ENCODE assay signal across 8 cellular contexts in genomic region chr15:90286678-90287077, GRCh38. TPM values are rescaled to one million over a fixed set of nuclear protein-coding genes. Genes with fewer than 3 reads are reported as not detected.
DNase-seq lines count a peak whose midpoint lies in the region; ATAC-seq, FAIRE-seq and TF ChIP-seq lines count a peak whose summit lies in the region.

No MANE protein-coding gene starts in this region.

- FAIRE-seq in RCC 7860 (lab: Jason Lieb, UNC): peak; percentile 44

- DNase-seq in AG04450 (ENCODE audit: low read depth, low spot score) (no peak), RCC 7860 (ENCODE audit: low spot score) (peak; percentile 22), cardiac fibroblast (ENCODE audit: low read depth in 2 of 2) (peak; percentile 38 to 66), KG1 (lab: John Stamatoyannopoulos, UW) (no peak)

- POLR2A ChIA-PET in AG04450 (lab: Yijun Ruan, JAX): no interaction called here

- TF ChIP-seq CTCF in AG04450 (IDR thresholded peaks at IDR 0.05; ENCODE audit: low read depth, low read length) (peak; percentile 34), GM12874 (IDR thresholded peaks at IDR 0.05; ENCODE audit: insufficient read depth, low read depth, low read length) (peak; percentile 48), cardiac fibroblast (IDR thresholded peaks at IDR 0.05; ENCODE audit: low read depth, low read length) (no peak), nephron (IDR thresholded peaks at IDR 0.05; ENCODE audit: unreplicated experiment in 3 of 3) (peak; percentile 29 to 42 (median 34))

- no peaks in the 10 kb centered on the region for H3K27me3 ChIP-seq in AG04450 (ENCODE audit: control insufficient read depth, insufficient read depth, low read length)

- ATAC-seq in GM19035 (IDR thresholded peaks at IDR 0.05; ENCODE audit: unreplicated experiment): no peak
- no peak for ATAC-seq in HG02973 (IDR thresholded peaks at IDR 0.05; ENCODE audit: unreplicated experiment)

- H3K4me3 ChIP-seq in AG04450 (ENCODE audit: low read depth, low read length) (no peak overlapping the region), cardiac fibroblast (replicated peaks in 1 of 2; ENCODE audit: low read depth in 2 of 2, low read length in 2 of 2) (no peak overlapping the region)

- no peaks in the 10 kb centered on the region for H3K9me3 Mint-ChIP-seq in nephron

- no peaks in the 10 kb centered on the region for H3K27me3 Mint-ChIP-seq in nephron (ENCODE audit: low read depth)

- CTCF ChIA-PET in AG04450 (lab: Charles Lee): interaction anchor here (1.3 to 1.6 kb wide), 3 partner anchors 10 to 33 kb away, joined by 3 to 6 read pairs (median 4); no protein-coding TSS in a partner anchor

- H3K36me3 Mint-ChIP-seq in nephron (ENCODE audit: low read depth): peaks cover 3% of the 10 kb centered on the region

- H3K27ac Mint-ChIP-seq in nephron: no peak overlapping the region

- H3K9me3 ChIP-seq in AG04450 (ENCODE audit: control insufficient read depth, insufficient read depth, low read length): no peaks in the 10 kb centered on the region

- no peak overlapping the region for H3K27ac ChIP-seq in AG04450 (ENCODE audit: low read depth, low read length)

- peaks cover 4% of the 10 kb centered on the region for H3K4me1 Mint-ChIP-seq in nephron

- no peak overlapping the region for H3K4me3 Mint-ChIP-seq in nephron

RNA-seq across cellular contexts. Expression of gene NGRN, which starts 21.2 kb away (rescaled TPM):
- 77.6 and 81.8 TPM in 2 replicates for polyA plus RNA-seq in AG04450 (2011; rRNA removed)
- 29.8 and 31.7 TPM in 2 replicates for polyA minus RNA-seq in AG04450 (2011; rRNA and poly(A)+ RNA removed)

RNA-seq across cellular contexts. Expression of gene TTLL13, which starts 37.3 kb away (rescaled TPM):
- 0.04 and 0.07 TPM in 2 replicates for polyA plus RNA-seq in AG04450 (2011; rRNA removed)
- not detected in 2 replicates for polyA minus RNA-seq in AG04450 (2011; rRNA and poly(A)+ RNA removed)

RNA-seq across cellular contexts. Expression of gene GDPGP1, which starts 52.7 kb away (rescaled TPM):
- 2.7 and 2.8 TPM in 2 replicates for polyA plus RNA-seq in AG04450 (2011; rRNA removed)
- 8.4 and 16.3 TPM in 2 replicates for polyA minus RNA-seq in AG04450 (2011; rRNA and poly(A)+ RNA removed)

RNA-seq across cellular contexts. Expression of gene CIB1, which starts 52.9 kb away (rescaled TPM):
- polyA plus RNA-seq in AG04450 (2011; rRNA removed): 40.4 and 55.3 TPM in 2 replicates
- 15.6 and 19.5 TPM in 2 replicates for polyA minus RNA-seq in AG04450 (2011; rRNA and poly(A)+ RNA removed)

Comparison
In these comparisons a context has a peak if more than half of its experiments do, and no peak if none do; other contexts are left out.
1. DNase-seq: peak in RCC 7860 (single experiment) and cardiac fibroblast (2 of 2); none in AG04450 (single experiment) and KG1 (single experiment).